8 cellular contexts compared by ENCODE assay signal in the genomic region with DNA sequence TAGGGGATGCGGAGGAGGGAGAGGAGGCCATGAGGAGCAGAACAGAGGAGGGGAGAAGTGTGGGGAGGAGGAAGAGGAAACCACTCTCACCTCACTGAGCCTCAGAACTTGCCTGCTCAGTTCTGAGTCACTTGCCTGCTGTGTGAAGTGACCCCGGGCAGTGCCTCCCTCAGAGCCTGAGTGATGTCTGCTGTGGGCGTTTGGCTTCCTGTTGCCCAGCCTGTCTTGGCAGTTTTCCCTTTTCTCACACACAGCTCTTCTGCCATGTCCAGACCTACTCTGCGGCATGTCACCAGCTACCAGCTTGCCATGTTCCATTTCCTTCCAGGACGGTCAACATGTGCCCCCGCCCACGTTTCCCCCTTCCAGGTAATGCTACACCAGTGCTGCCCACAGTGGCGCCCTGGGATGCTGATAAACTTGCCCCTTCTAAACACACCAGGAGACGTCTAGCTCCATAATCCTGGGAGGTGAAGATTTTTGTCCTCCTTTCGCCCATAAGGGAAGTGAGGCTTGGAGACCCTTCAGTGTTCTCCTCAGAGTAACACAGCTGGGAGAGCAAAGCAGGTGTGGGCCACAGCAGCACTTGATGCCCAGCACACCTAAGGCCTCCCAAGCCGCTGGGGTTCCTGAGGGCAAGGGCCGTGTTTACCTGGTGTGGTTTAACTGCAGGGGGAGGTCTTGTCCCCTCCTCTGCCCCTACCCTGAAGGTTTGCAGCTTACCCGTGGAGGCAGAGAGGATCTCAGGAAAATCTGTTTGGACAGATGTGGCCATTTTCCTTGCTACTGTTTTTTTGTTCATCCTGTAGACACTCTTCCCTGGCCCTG.
DNase-seq lines count a peak whose midpoint lies in the region; FAIRE-seq and TF ChIP-seq lines count a peak whose summit lies in the region.

No MANE protein-coding gene starts in this region.

- H3K27me3 ChIP-seq in dorsolateral prefrontal cortex (no peaks in the 10 kb centered on the region), spleen (replicated peaks in 1 of 7) (peaks cover 0 to 49% (median 3%) of the 10 kb centered on the region in 7 donors)

- H3K9me3 ChIP-seq in spleen, result no peaks in the 10 kb centered on the region

- no peaks in the 10 kb centered on the region for H3K36me3 ChIP-seq in spleen

- H3K4me3 ChIP-seq in dorsolateral prefrontal cortex (no peak overlapping the region), spleen (no peak overlapping the region)

- no peak for TF ChIP-seq POLR2A in H54 (IDR thresholded peaks at IDR 0.05; ENCODE audit: low read depth, low read length)
- TF ChIP-seq POLR2A in spleen (IDR thresholded peaks at IDR 0.05), result no peak

- peak; percentile 94 for FAIRE-seq in H54 (lab: Jason Lieb, UNC)

- H3K27ac ChIP-seq in dorsolateral prefrontal cortex (peak overlapping the region in 2 of 59 donors; percentile 57 to 88), spleen (no peak overlapping the region)

- WGBS in spleen, 5 donors, result 39 to 44% (median 41%) methylated on average over 13 of the region's 13 CpGs

- TF ChIP-seq CTCF in dorsolateral prefrontal cortex (IDR thresholded peaks at IDR 0.05 in 54 of 56, conservative IDR thresholded peaks at IDR 0.05 in 2 of 56; ENCODE audit: low read depth in 1 of 56, partially characterized antibody in 56 of 56) (no peak), spleen (IDR thresholded peaks at IDR 0.05 in 8 of 11, conservative IDR thresholded peaks at IDR 0.05 in 3 of 11) (no peak)

- no peaks in the 10 kb centered on the region for H3K4me1 ChIP-seq in spleen

- intact Hi-C loops in dorsolateral prefrontal cortex (cut with DNase I) (no loop called here), spleen (cut with DNase I; ENCODE audit: low total_unique reads) (no loop called here)

- DNase-seq in H54 (ENCODE audit: insufficient read length, low spot score) (peak; percentile 97), RKO (ENCODE audit: low spot score) (peak; percentile 93), dorsolateral prefrontal cortex (peak in 7 of 10 donors; percentile 19 to 69 (median 47)), spleen (peak; percentile 53), DMS 273 treated with DMSO at 0.1 percent for 48 hours (lab: John Stamatoyannopoulos, UW) (no peak), SK-N-DZ (ENCODE audit: low spot score) (no peak), HuH-7 (ENCODE audit: low spot score) (no peak)
- no peak for DNase-seq in central memory CD4-positive, alpha-beta T cell

Comparison
In these comparisons a context has a peak if more than half of its experiments do, and no peak if none do; other contexts are left out.
1. DNase-seq: peak in H54 (single experiment), RKO (single experiment), dorsolateral prefrontal cortex (7 of 10) and spleen (single experiment); none in DMS 273 treated with DMSO at 0.1 percent for 48 hours (single experiment), SK-N-DZ (single experiment), HuH-7 (single experiment) and central memory CD4-positive, alpha-beta T cell (single experiment).